8 cellular contexts compared by ENCODE assay signal in genomic region chr1:109773203-109773899, GRCh38. TPM values are rescaled to one million over a fixed set of nuclear protein-coding genes. Genes with fewer than 3 reads are reported as not detected.
A peak's percentile ranks its signal among the peaks of the same experiment; 100 is the strongest.
DNase-seq lines count a peak whose midpoint lies in the region; ATAC-seq and TF ChIP-seq lines count a peak whose summit lies in the region.

No MANE protein-coding gene starts in this region.

- intact Hi-C loops in left lung (cut with DNase I): loop anchor here (10.0 kb wide), 3 partner anchors 119 to 229 kb away; partner anchors contain the start of genes AHCYL1 (in 1 of the 2), GNAI3 (in 1 of the 2) and GSTM4 (in 1 of the 2)

- no peak overlapping the region for H3K4me3 Mint-ChIP-seq in central memory CD8-positive, alpha-beta T cell

- no peak overlapping the region for H3K27ac Mint-ChIP-seq in central memory CD8-positive, alpha-beta T cell (ENCODE audit: low read depth)

- peaks cover 0 to 14% of the 10 kb centered on the region in 2 donors for H3K4me1 ChIP-seq in left lung

- no peaks in the 10 kb centered on the region for H3K9me3 Mint-ChIP-seq in central memory CD8-positive, alpha-beta T cell

- TF ChIP-seq CTCF in left lung (IDR thresholded peaks at IDR 0.05): peak; percentile 65 to 84

- H3K36me3 Mint-ChIP-seq in central memory CD8-positive, alpha-beta T cell (ENCODE audit: insufficient read depth): peaks cover 2% of the 10 kb centered on the region

- no peaks in the 10 kb centered on the region for H3K27me3 ChIP-seq in left lung

- no peaks in the 10 kb centered on the region for H3K36me3 ChIP-seq in left lung

- DNase-seq in SIG-M5 treated with dmso at 0.1 percent for 504 hours (lab: John Stamatoyannopoulos, UW; ENCODE audit: unreplicated experiment): peak; percentile 86
- no peak for DNase-seq in SIG-M5 (lab: John Stamatoyannopoulos, UW)
- peak; percentile 81 for DNase-seq in NCI-H345 (lab: John Stamatoyannopoulos, UW)
- DNase-seq in activated CD4-positive, alpha-beta T cell treated with anti-CD3 and anti-CD28 coated beads for 1 hour: peak; percentile 62
- DNase-seq in central memory CD8-positive, alpha-beta T cell (ENCODE audit: low spot score in 2 of 2): peak; percentile 39 to 51
- DNase-seq in left lung: peak; percentile 86
- DNase-seq in stimulated activated CD4-positive, alpha-beta T cell treated with anti-CD3 and anti-CD28 coated beads, Interleukin-4, amount 100 ng/mL, for 4 hours: peak; percentile 56 to 71

- H3K27me3 Mint-ChIP-seq in central memory CD8-positive, alpha-beta T cell: peaks cover 10% of the 10 kb centered on the region

- no peak overlapping the region for H3K4me3 ChIP-seq in left lung

- peak; percentile 62 for ATAC-seq in HG03108 (IDR thresholded peaks at IDR 0.05; ENCODE audit: unreplicated experiment)
- ATAC-seq in central memory CD8-positive, alpha-beta T cell (replicated peaks; ENCODE audit: extremely low read depth, poor library complexity, severe bottlenecking): peak; percentile 77
- ATAC-seq in left lung: peak; percentile 93

- H3K27ac ChIP-seq in left lung: no peak overlapping the region

- H3K4me1 Mint-ChIP-seq in central memory CD8-positive, alpha-beta T cell: peaks cover 13% of the 10 kb centered on the region

- no peaks in the 10 kb centered on the region for H3K9me3 ChIP-seq in left lung

RNA-seq across cellular contexts. Expression of gene EPS8L3, which starts 9.6 kb away (rescaled TPM):
- total RNA-seq in left lung: not detected

RNA-seq across cellular contexts. Expression of gene GSTM3, which starts 32.5 kb away (rescaled TPM):
- total RNA-seq in left lung: 10 to 100 TPM; 13.8 to 30.9 TPM
